ENCODE assay signal across 10 cellular contexts in the genomic region with DNA sequence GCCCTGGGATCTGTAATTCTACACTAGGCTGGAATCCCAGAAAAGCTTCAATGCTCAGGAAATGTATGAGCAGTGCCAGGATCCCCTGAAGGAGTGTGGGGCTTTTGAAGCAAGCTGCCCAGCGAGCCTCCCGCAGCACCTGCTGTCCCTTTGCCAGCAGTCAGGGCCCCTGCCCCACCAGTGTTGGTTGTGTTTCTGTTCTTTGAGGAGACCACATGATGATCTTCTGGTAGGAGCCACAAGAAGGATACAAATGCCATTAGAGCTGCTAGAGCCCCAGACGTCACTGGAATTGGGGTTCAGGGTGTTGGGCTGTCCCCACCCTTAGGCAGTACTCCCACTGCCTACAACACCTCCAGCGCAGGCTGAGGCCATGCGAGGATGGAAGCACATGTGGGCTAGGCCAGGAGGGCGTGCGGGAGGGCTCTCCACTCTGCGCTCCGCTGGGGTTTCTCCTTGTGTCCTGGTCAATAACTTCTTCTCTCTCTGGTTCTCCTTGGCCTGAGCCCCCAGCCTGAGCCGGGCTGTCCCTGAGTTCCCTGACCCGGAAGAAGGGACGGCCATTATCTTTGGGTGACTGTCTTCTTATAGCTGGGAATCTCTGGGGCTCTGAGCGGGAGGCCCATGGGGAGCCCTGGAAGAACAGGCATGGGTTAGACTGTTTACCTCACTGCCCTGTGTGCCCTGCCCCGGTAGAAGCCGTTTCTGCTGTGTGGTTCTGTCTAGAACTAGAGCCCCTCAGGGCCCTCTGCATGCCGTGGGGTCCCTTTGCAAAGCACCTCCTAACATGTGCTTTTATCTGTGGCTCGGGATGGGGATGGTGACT.
DNase-seq lines count a peak whose midpoint lies in the region; ATAC-seq and TF ChIP-seq lines count a peak whose summit lies in the region.
"Had no signal": no experiment of that assay in that cellular context is flagged by ENCODE, and none has a peak within 500 bp of the region (broad histone marks: within the 10 kb centered on the region; RNA-seq: fewer than 3 reads in every experiment).

No MANE protein-coding gene starts in this region.

- H3K4me3 Mint-ChIP-seq in activated naive CD8-positive, alpha-beta T cell treated with anti-CD3 and anti-CD28 coated beads, Interleukin-2, amount 10 ng/mL, durations not matched to agents 7 days and 5 days, result peak overlapping the region; percentile 82

- no peaks in the 10 kb centered on the region for H3K27me3 ChIP-seq in lung (ENCODE audit: control insufficient read depth, insufficient read depth)
- no peaks in the 10 kb centered on the region for H3K27me3 ChIP-seq in WERI-Rb-1 (ENCODE audit: insufficient read depth, low read depth, severe bottlenecking)
- H3K27me3 ChIP-seq: SJSA1 had no signal

- DNase-seq in activated CD8-positive, alpha-beta memory T cell treated with anti-CD3 and anti-CD28 coated beads for 24 hours, result peak; percentile 73
- DNase-seq in activated CD8-positive, alpha-beta memory T cell treated with anti-CD3 and anti-CD28 coated beads, Interleukin-2, amount 50 U/mL, for 4 hours, result no peak
- no peak for DNase-seq in activated naive CD8-positive, alpha-beta T cell treated with anti-CD3 and anti-CD28 coated beads, Interleukin-2, amount 10 ng/mL, durations not matched to agents 7 days and 5 days
- DNase-seq in lung (ENCODE audit: low spot score), result no peak
- DNase-seq in substantia nigra (lab: John Stamatoyannopoulos, UW), result no peak
- no peak for DNase-seq in WERI-Rb-1
- DNase-seq in GM20000 (ENCODE audit: low spot score), result no peak
- no peak for DNase-seq in NCI-H2107 treated with DMSO at 0.1 percent for 48 hours (lab: John Stamatoyannopoulos, UW; ENCODE audit: unreplicated experiment)

- peaks cover 16% of the 10 kb centered on the region for H3K36me3 Mint-ChIP-seq in activated naive CD8-positive, alpha-beta T cell treated with anti-CD3 and anti-CD28 coated beads, Interleukin-2, amount 10 ng/mL, durations not matched to agents 7 days and 5 days

- TF ChIP-seq CTCF in lung (IDR thresholded peaks at IDR 0.05; ENCODE audit: control extremely low read depth, extremely low read depth) (no peak), WERI-Rb-1 (IDR thresholded peaks at IDR 0.05; ENCODE audit: low read depth, low read length) (no peak), GM20000 (IDR thresholded peaks at IDR 0.05; ENCODE audit: extremely low read depth, missing control alignments) (no peak)

- peaks cover 60 to 73% of the 10 kb centered on the region in 2 donors for H3K4me1 ChIP-seq in lung (ENCODE audit: control insufficient read depth in 2 of 2, insufficient read depth in 2 of 2, low read length in 2 of 2)

- H3K9me3 Mint-ChIP-seq in activated naive CD8-positive, alpha-beta T cell treated with anti-CD3 and anti-CD28 coated beads, Interleukin-2, amount 10 ng/mL, durations not matched to agents 7 days and 5 days, result no peaks in the 10 kb centered on the region
- H3K9me3 Mint-ChIP-seq: neural crest cell had no signal

- H3K36me3 ChIP-seq in lung (ENCODE audit: control insufficient read depth in 2 of 2, insufficient read depth in 2 of 2, low read length in 2 of 2), result no peaks in the 10 kb centered on the region
- H3K36me3 ChIP-seq in WERI-Rb-1, result no peaks in the 10 kb centered on the region

- H3K4me3 ChIP-seq in lung (no peak overlapping the region), WERI-Rb-1 (ENCODE audit: low read depth, low read length) (no peak overlapping the region)
- H3K4me3 ChIP-seq: SJSA1 had no signal

- peak; percentile 6 for ATAC-seq in activated naive CD8-positive, alpha-beta T cell treated with anti-CD3 and anti-CD28 coated beads, Interleukin-2, amount 10 ng/mL, durations not matched to agents 7 days and 5 days (ENCODE audit: low read depth)
- no peak for ATAC-seq in lung (ENCODE audit: insufficient read depth, low FRiP score)

- POLR2A ChIA-PET in activated naive CD8-positive, alpha-beta T cell treated with anti-CD3 and anti-CD28 coated beads, Interleukin-2, amount 10 ng/mL, durations not matched to agents 7 days and 5 days (lab: Charles Lee), result interaction anchor here (0.9 to 3.6 kb wide), 3 partner anchors 8 to 62 kb away, joined by 3 to 46 read pairs (median 14); no protein-coding TSS in a partner anchor

- WGBS in lung, 2 donors, result 64 to 67% methylated on average over 17 of the region's 17 CpGs

- H3K27ac ChIP-seq in lung (ENCODE audit: low read depth in 1 of 2, low read length in 1 of 2) (peak overlapping the region; percentile 73 to 77), substantia nigra (ENCODE audit: low read depth, low read length, poor library complexity, severe bottlenecking) (peak overlapping the region; percentile 21), WERI-Rb-1 (no peak overlapping the region)

- no peaks in the 10 kb centered on the region for H3K27me3 Mint-ChIP-seq in activated naive CD8-positive, alpha-beta T cell treated with anti-CD3 and anti-CD28 coated beads, Interleukin-2, amount 10 ng/mL, durations not matched to agents 7 days and 5 days

- peaks cover 80% of the 10 kb centered on the region for H3K4me1 Mint-ChIP-seq in activated naive CD8-positive, alpha-beta T cell treated with anti-CD3 and anti-CD28 coated beads, Interleukin-2, amount 10 ng/mL, durations not matched to agents 7 days and 5 days

- H3K9me3 ChIP-seq in lung (ENCODE audit: control insufficient read depth in 2 of 2, insufficient read depth in 1 of 2, low read length in 1 of 2) (no peaks in the 10 kb centered on the region), WERI-Rb-1 (ENCODE audit: severe bottlenecking) (no peaks in the 10 kb centered on the region)
- H3K9me3 ChIP-seq: SJSA1 had no signal

- peak overlapping the region; percentile 92 for H3K27ac Mint-ChIP-seq in activated naive CD8-positive, alpha-beta T cell treated with anti-CD3 and anti-CD28 coated beads, Interleukin-2, amount 10 ng/mL, durations not matched to agents 7 days and 5 days
